ENCODE assay signal across 15 cellular contexts in genomic region chr3:70963412-70963811, GRCh38.
DNase-seq lines count a peak whose midpoint lies in the region; ATAC-seq, FAIRE-seq and TF ChIP-seq lines count a peak whose summit lies in the region.
"Had no signal": no experiment of that assay in that cellular context is flagged by ENCODE, and none has a peak within 500 bp of the region (broad histone marks: within the 10 kb centered on the region; RNA-seq: fewer than 3 reads in every experiment).

No MANE protein-coding gene starts in this region.

- peaks cover 26% of the 10 kb centered on the region; the same call in 2 of the 3 replicates for H3K36me3 Mint-ChIP-seq in GM23338 (ENCODE audit: low read depth)
- peaks cover 68% of the 10 kb centered on the region for H3K36me3 Mint-ChIP-seq in T-cell

- H4K20me1 ChIP-seq in GM23338 (replicated peaks; ENCODE audit: insufficient read depth): no peaks in the 10 kb centered on the region; the same call in 1 of the 2 replicates
- H4K20me1 ChIP-seq: BLaER1 treated with 17β-estradiol and CSF1 and Interleukin-3, amounts not matched to agents 10 nM and 100 nM had no signal

- H3K4me3 Mint-ChIP-seq in GM23338: no peak overlapping the region
- H3K4me3 Mint-ChIP-seq in T-cell: no peak overlapping the region

- TF ChIP-seq CTCF in GM23338 (conservative IDR thresholded peaks at IDR 0.05; ENCODE audit: low read depth in 2 of 2): 0 out of 4 replicates have a peak, but pooled peaks of 1 of the 2 experiments have one; percentile 3
- no peak for TF ChIP-seq CTCF in choroid plexus epithelial cell (conservative IDR thresholded peaks at IDR 0.05; ENCODE audit: low read depth, low read length)

- H3K36me3 ChIP-seq in GM23338 (ENCODE audit: insufficient read depth) (no peaks in the 10 kb centered on the region), NT2/D1 (ENCODE audit: insufficient read depth, insufficient read length, low read length) (peaks cover 25% of the 10 kb centered on the region)

- H3K4me3 ChIP-seq in GM23338: no peak overlapping the region
- no peak overlapping the region for H3K4me3 ChIP-seq in NT2/D1 (ENCODE audit: insufficient read length, low read depth)
- no peak overlapping the region for H3K4me3 ChIP-seq in choroid plexus epithelial cell (ENCODE audit: low read depth, low read length)
- H3K4me3 ChIP-seq: BLaER1 treated with 17β-estradiol and CSF1 and Interleukin-3, amounts not matched to agents 10 nM and 100 nM; suprapubic skin had no signal

- no peaks in the 10 kb centered on the region for H3K9me2 ChIP-seq in GM23338 (ENCODE audit: insufficient read depth)

- peak overlapping the region; percentile 28; the same call in 1 of the 2 replicates for H3K27ac Mint-ChIP-seq in GM23338
- peak overlapping the region in 1 of 2 donors; percentile 13 for H3K27ac Mint-ChIP-seq in T-cell

- no peak overlapping the region for H3K9ac ChIP-seq in NT2/D1 (ENCODE audit: insufficient read length, low read depth)
- H3K9ac ChIP-seq: BLaER1 treated with 17β-estradiol and CSF1 and Interleukin-3, amounts not matched to agents 10 nM and 100 nM; KMS-11 had no signal

- CTCF ChIA-PET in T-cell (lab: Charles Lee): no interaction called here

- H3K4me2 ChIP-seq in GM23338: peak overlapping the region; percentile 49; the same call in 1 of the 2 replicates
- H3K4me2 ChIP-seq: BLaER1 treated with 17β-estradiol and CSF1 and Interleukin-3, amounts not matched to agents 10 nM and 100 nM; KMS-11 had no signal

- POLR2A ChIA-PET in T-cell (lab: Charles Lee): interaction anchor here in 1 of 2 donors (0.5 kb wide), 1 partner anchor 16 kb away, joined by 3 read pairs; no protein-coding TSS in a partner anchor

- H3K27me3 Mint-ChIP-seq in GM23338 (ENCODE audit: insufficient read depth, low read depth, poor library complexity) (peaks cover 2% of the 10 kb centered on the region), T-cell (no peaks in the 10 kb centered on the region)

- ATAC-seq in GM23338 (peak; percentile 54), T-cell (replicated peaks in 1 of 4) (no peak)
- ATAC-seq: foreskin keratinocyte had no signal

- no peaks in the 10 kb centered on the region for H3K9me3 ChIP-seq in NT2/D1 (ENCODE audit: insufficient read depth, low read length)
- H3K9me3 ChIP-seq: BLaER1 treated with 17β-estradiol and CSF1 and Interleukin-3, amounts not matched to agents 10 nM and 100 nM; suprapubic skin had no signal

- peak overlapping the region; percentile 21; the same call in 1 of the 2 replicates for H3K27ac ChIP-seq in GM23338 (ENCODE audit: low read depth)
- H3K27ac ChIP-seq: BLaER1 treated with 17β-estradiol and CSF1 and Interleukin-3, amounts not matched to agents 10 nM and 100 nM; foreskin keratinocyte; KMS-11; suprapubic skin had no signal

- H3F3A ChIP-seq in GM23338 (replicated peaks; ENCODE audit: low read depth): no peaks in the 10 kb centered on the region

- H3K27me3 ChIP-seq in GM23338 (ENCODE audit: insufficient read depth) (no peaks in the 10 kb centered on the region), NT2/D1 (ENCODE audit: insufficient read depth, insufficient read length) (no peaks in the 10 kb centered on the region)
- H3K27me3 ChIP-seq: BLaER1 treated with 17β-estradiol and CSF1 and Interleukin-3, amounts not matched to agents 10 nM and 100 nM; foreskin keratinocyte; suprapubic skin had no signal

- no peak overlapping the region for H2AFZ ChIP-seq in GM23338

- H3K9me3 Mint-ChIP-seq in GM23338: no peaks in the 10 kb centered on the region
- H3K9me3 Mint-ChIP-seq in T-cell: no peaks in the 10 kb centered on the region

- H3K4me1 Mint-ChIP-seq in GM23338 (peaks cover 25% of the 10 kb centered on the region), T-cell (peaks cover 0 to 13% (median 7%) of the 10 kb centered on the region in 3 donors)

- no peak for FAIRE-seq in urothelium cell line (lab: Jason Lieb, UNC)

- peak; percentile 22 for DNase-seq in GM23338 (ENCODE audit: low spot score)
- DNase-seq in NT2/D1 (ENCODE audit: low read depth, low spot score): peak; percentile 57
- DNase-seq in choroid plexus epithelial cell (ENCODE audit: low read depth): peak; percentile 34
- peak; percentile 64 for DNase-seq in non-pigmented ciliary epithelial cell (ENCODE audit: low read depth)
- no peak for DNase-seq in urothelium cell line (ENCODE audit: low spot score)
- no peak for DNase-seq in T-cell
- DNase-seq in KG1 (lab: John Stamatoyannopoulos, UW): no peak
- DNase-seq: foreskin keratinocyte; NCI-H146; NCI-H748 treated with DMSO at 0.1 percent for 48 hours; RPMI8226; stimulated activated CD4-positive, alpha-beta T cell treated with anti-CD3 and anti-CD28 coated beads, Interleukin-15, amount 100 ng/mL, for 24 hours had no signal

- H3K4me1 ChIP-seq in GM23338 (ENCODE audit: insufficient read depth): peaks cover 27% of the 10 kb centered on the region
- peaks cover 5% of the 10 kb centered on the region for H3K4me1 ChIP-seq in NT2/D1 (ENCODE audit: insufficient read depth, insufficient read length)
- H3K4me1 ChIP-seq: suprapubic skin had no signal

- H3K79me2 ChIP-seq in GM23338 (replicated peaks; ENCODE audit: insufficient read depth): no peaks in the 10 kb centered on the region

TF ChIP-seq in GM23338, 12 proteins besides CTCF, POLR2A, EP300 and RAD21 (continues in another document):
- TF ChIP-seq ZNF114 (CRISPR knock-in tag; IDR thresholded peaks at IDR 0.05) (no peak), STAT1 (IDR thresholded peaks at IDR 0.05; ENCODE audit: unreplicated experiment) (no peak), EZH2phosphoT487 (IDR thresholded peaks at IDR 0.05; ENCODE audit: unreplicated experiment) (no peak), EZH2 (IDR thresholded peaks at IDR 0.05; ENCODE audit: low read depth, unreplicated experiment) (no peak), NANOG (IDR thresholded peaks at IDR 0.05; ENCODE audit: borderline replicate concordance) (no peak)
- TF ChIP-seq, protein P1, sequence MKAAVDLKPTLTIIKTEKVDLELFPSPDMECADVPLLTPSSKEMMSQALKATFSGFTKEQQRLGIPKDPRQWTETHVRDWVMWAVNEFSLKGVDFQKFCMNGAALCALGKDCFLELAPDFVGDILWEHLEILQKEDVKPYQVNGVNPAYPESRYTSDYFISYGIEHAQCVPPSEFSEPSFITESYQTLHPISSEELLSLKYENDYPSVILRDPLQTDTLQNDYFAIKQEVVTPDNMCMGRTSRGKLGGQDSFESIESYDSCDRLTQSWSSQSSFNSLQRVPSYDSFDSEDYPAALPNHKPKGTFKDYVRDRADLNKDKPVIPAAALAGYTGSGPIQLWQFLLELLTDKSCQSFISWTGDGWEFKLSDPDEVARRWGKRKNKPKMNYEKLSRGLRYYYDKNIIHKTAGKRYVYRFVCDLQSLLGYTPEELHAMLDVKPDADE (IDR thresholded peaks at IDR 0.05): no peak
- TF ChIP-seq, protein P2, sequence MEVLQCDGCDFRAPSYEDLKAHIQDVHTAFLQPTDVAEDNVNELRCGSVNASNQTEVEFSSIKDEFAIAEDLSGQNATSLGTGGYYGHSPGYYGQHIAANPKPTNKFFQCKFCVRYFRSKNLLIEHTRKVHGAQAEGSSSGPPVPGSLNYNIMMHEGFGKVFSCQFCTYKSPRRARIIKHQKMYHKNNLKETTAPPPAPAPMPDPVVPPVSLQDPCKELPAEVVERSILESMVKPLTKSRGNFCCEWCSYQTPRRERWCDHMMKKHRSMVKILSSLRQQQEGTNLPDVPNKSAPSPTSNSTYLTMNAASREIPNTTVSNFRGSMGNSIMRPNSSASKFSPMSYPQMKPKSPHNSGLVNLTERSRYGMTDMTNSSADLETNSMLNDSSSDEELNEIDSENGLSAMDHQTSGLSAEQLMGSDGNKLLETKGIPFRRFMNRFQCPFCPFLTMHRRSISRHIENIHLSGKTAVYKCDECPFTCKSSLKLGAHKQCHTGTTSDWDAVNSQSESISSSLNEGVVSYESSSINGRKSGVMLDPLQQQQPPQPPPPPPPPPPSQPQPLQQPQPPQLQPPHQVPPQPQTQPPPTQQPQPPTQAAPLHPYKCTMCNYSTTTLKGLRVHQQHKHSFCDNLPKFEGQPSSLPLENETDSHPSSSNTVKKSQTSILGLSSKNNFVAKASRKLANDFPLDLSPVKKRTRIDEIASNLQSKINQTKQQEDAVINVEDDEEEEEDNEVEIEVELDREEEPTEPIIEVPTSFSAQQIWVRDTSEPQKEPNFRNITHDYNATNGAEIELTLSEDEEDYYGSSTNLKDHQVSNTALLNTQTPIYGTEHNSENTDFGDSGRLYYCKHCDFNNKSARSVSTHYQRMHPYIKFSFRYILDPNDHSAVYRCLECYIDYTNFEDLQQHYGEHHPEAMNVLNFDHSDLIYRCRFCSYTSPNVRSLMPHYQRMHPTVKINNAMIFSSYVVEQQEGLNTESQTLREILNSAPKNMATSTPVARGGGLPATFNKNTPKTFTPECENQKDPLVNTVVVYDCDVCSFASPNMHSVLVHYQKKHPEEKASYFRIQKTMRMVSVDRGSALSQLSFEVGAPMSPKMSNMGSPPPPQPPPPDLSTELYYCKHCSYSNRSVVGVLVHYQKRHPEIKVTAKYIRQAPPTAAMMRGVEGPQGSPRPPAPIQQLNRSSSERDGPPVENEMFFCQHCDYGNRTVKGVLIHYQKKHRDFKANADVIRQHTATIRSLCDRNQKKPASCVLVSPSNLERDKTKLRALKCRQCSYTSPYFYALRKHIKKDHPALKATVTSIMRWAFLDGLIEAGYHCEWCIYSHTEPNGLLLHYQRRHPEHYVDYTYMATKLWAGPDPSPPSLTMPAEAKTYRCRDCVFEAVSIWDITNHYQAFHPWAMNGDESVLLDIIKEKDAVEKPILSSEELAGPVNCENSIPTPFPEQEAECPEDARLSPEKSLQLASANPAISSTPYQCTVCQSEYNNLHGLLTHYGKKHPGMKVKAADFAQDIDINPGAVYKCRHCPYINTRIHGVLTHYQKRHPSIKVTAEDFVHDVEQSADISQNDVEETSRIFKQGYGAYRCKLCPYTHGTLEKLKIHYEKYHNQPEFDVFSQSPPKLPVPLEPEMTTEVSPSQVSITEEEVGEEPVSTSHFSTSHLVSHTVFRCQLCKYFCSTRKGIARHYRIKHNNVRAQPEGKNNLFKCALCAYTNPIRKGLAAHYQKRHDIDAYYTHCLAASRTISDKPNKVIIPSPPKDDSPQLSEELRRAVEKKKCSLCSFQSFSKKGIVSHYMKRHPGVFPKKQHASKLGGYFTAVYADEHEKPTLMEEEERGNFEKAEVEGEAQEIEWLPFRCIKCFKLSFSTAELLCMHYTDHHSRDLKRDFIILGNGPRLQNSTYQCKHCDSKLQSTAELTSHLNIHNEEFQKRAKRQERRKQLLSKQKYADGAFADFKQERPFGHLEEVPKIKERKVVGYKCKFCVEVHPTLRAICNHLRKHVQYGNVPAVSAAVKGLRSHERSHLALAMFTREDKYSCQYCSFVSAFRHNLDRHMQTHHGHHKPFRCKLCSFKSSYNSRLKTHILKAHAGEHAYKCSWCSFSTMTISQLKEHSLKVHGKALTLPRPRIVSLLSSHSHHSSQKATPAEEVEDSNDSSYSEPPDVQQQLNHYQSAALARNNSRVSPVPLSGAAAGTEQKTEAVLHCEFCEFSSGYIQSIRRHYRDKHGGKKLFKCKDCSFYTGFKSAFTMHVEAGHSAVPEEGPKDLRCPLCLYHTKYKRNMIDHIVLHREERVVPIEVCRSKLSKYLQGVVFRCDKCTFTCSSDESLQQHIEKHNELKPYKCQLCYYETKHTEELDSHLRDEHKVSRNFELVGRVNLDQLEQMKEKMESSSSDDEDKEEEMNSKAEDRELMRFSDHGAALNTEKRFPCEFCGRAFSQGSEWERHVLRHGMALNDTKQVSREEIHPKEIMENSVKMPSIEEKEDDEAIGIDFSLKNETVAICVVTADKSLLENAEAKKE (CRISPR knock-in tag; IDR thresholded peaks at IDR 0.05): no peak

Comparison
In these comparisons a context has a peak if more than half of its experiments do, and no peak if none do; other contexts are left out.
1. DNase-seq: peak in GM23338 (single experiment), NT2/D1 (single experiment), choroid plexus epithelial cell (single experiment) and non-pigmented ciliary epithelial cell (single experiment); none in urothelium cell line (single experiment), T-cell (0 of 34) and KG1 (single experiment).